In the genomic region with DNA sequence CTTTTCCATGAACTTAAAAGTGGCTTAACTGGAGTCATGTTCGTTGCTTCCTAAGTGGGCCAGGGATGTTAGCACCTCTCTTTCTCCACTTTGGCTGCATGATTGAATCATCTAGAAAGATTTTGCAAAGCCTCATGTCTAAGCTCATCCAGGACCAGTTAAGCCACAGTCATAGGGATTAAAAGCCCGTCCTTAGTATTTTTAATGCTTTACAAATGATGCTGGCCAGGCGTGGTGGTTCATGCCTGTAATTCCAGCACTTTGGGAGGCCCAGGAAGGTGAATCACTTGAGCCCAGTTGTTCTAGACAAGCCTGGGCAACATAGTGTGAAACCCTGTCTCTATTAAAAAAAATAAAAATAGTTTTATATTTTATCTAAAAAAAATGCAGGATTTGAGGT, we compare ENCODE assay signal across 6 cellular contexts.
"Had no signal": no experiment of that assay in that cellular context is flagged by ENCODE, and none has a peak within 500 bp of the region (broad histone marks: within the 10 kb centered on the region; RNA-seq: fewer than 3 reads in every experiment).

No MANE protein-coding gene starts in this region.

- ATAC-seq: GM23338, HepG2 had no signal

- H3K4me3 ChIP-seq: GM23338 had no signal

- H3K4me3 Mint-ChIP-seq: GM23338, H9, IgD-negative memory B cell had no signal

- H3K27me3 Mint-ChIP-seq: IgD-negative memory B cell had no signal

- H3K4me1 Mint-ChIP-seq: GM23338, H9, IgD-negative memory B cell had no signal

- DNase-seq: H9, HCEC 1CT had no signal

- H3K27ac Mint-ChIP-seq: GM23338, H9, IgD-negative memory B cell had no signal

- H3K27ac ChIP-seq: HL-60 had no signal

- H3K9me3 Mint-ChIP-seq: GM23338, H9, IgD-negative memory B cell had no signal
